Comparison of ENCODE assay signal across 14 cellular contexts in the genomic region with DNA sequence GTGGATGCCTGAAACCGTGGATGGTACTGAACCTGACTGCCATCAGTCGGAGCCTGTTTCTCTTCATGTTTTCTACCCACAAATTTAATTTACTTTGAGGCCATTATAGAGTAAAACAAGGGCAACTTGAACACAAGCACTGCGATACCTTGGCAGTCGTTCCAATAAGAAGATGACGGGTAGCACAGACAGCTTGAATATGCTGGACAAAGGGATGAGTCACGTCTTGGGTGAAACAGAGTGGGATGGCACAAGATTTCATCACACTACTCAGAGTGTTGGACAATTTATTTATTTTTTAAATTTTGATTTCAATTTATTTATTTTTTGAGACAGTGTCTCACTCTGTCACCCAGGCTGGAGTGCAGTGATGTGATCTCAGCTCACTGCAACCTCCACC. TPM values are rescaled to one million over a fixed set of nuclear protein-coding genes. Genes with fewer than 3 reads are reported as not detected.
DNase-seq lines count a peak whose midpoint lies in the region; ATAC-seq, FAIRE-seq and TF ChIP-seq lines count a peak whose summit lies in the region.
"Had no signal": no experiment of that assay in that cellular context is flagged by ENCODE, and none has a peak within 500 bp of the region (broad histone marks: within the 10 kb centered on the region; RNA-seq: fewer than 3 reads in every experiment).

No MANE protein-coding gene starts in this region.

- H3K4me3 Mint-ChIP-seq in endodermal cell: no peak overlapping the region
- H3K4me3 Mint-ChIP-seq: H9 had no signal

- no peaks in the 10 kb centered on the region for H3K9me3 ChIP-seq in endodermal cell (ENCODE audit: control insufficient read depth, low read length)
- H3K9me3 ChIP-seq: esophagus muscularis mucosa had no signal

- FAIRE-seq in RCC 7860 (lab: Jason Lieb, UNC): peak; percentile 57

- no peak overlapping the region for H3K27ac ChIP-seq in endodermal cell (ENCODE audit: low read depth, low read length)
- H3K27ac ChIP-seq: SK-N-MC had no signal

- H3K27me3 Mint-ChIP-seq in endodermal cell (ENCODE audit: insufficient read depth): no peaks in the 10 kb centered on the region

- H3K36me3 ChIP-seq in endodermal cell (ENCODE audit: control insufficient read depth, insufficient read depth, low read length): no peaks in the 10 kb centered on the region
- H3K36me3 ChIP-seq: esophagus muscularis mucosa had no signal

- H3K9ac ChIP-seq in endodermal cell (ENCODE audit: extremely low read depth, low read length, poor library complexity, severe bottlenecking): no peak overlapping the region

- peaks cover 36% of the 10 kb centered on the region for H3K4me1 Mint-ChIP-seq in endodermal cell

- H3K9me3 Mint-ChIP-seq in endodermal cell: no peaks in the 10 kb centered on the region
- H3K9me3 Mint-ChIP-seq: H9 had no signal

- DNase-seq in EH (ENCODE audit: low read depth) (peak; percentile 43), RCC 7860 (ENCODE audit: low spot score) (peak; percentile 60), choroid plexus epithelial cell (ENCODE audit: low read depth) (peak; percentile 55), non-pigmented ciliary epithelial cell (ENCODE audit: low read depth) (peak; percentile 45), endodermal cell (no peak), NCI-H2081 treated with DMSO at 0.1 percent for 48 hours (lab: John Stamatoyannopoulos, UW) (no peak), germinal center (ENCODE audit: low spot score) (no peak)
- DNase-seq: activated CD8-positive, alpha-beta memory T cell treated with anti-CD3 and anti-CD28 coated beads for 24 hours; H9; NK-92 treated with Interleukin-12 subunit alpha and Interleukin-12 subunit beta, amount 100 ng/mL, for 24 hours; stimulated activated CD4-positive, alpha-beta T cell treated with anti-CD3 and anti-CD28 coated beads, Interleukin-2, amount 100 ng/mL, for 48 hours had no signal

- TF ChIP-seq CTCF in choroid plexus epithelial cell (conservative IDR thresholded peaks at IDR 0.05; ENCODE audit: low read depth, low read length): no peak
- TF ChIP-seq CTCF in endodermal cell (conservative IDR thresholded peaks at IDR 0.05): no peak

- H3K27me3 ChIP-seq in endodermal cell (ENCODE audit: control insufficient read depth, insufficient read depth, low read length, poor library complexity, severe bottlenecking): no peaks in the 10 kb centered on the region
- H3K27me3 ChIP-seq: esophagus muscularis mucosa had no signal

- no peak for ATAC-seq in GM18868 (IDR thresholded peaks at IDR 0.05; ENCODE audit: unreplicated experiment)

- no peaks in the 10 kb centered on the region for H3K36me3 Mint-ChIP-seq in endodermal cell (ENCODE audit: low read depth)

- H3K4me3 ChIP-seq in choroid plexus epithelial cell (ENCODE audit: low read depth, low read length) (no peak overlapping the region), endodermal cell (ENCODE audit: low read length) (no peak overlapping the region)
- H3K4me3 ChIP-seq: esophagus muscularis mucosa, SK-N-MC had no signal

- 93 to 98% methylated on average over 6 of the region's 6 CpGs for whole genome bisulfite sequencing in endodermal cell (ENCODE audit: insufficient coverage in 1 of 2, insufficient read length in 1 of 2), 2 experiments

- H3K27ac Mint-ChIP-seq in endodermal cell: no peak overlapping the region
- H3K27ac Mint-ChIP-seq: H9 had no signal

- peaks cover 2% of the 10 kb centered on the region for H3K4me1 ChIP-seq in endodermal cell (ENCODE audit: control insufficient read depth, insufficient read depth, low read length)

RNA-seq across cellular contexts. Expression of a gene that starts 5.7 kb away (rescaled TPM):
- total RNA-seq in endodermal cell: 10 to 100 TPM; 12.0 to 14.5 TPM
- polyA plus RNA-seq in endodermal cell (2013, experiment 1 of 2): 19.3 TPM
- polyA plus RNA-seq in endodermal cell (2013, experiment 2 of 2): 18.9 TPM

RNA-seq across cellular contexts. Expression of a gene that starts 24.1 kb away (rescaled TPM):
- 1 to 10 TPM; 2.6 to 3.8 TPM for total RNA-seq in endodermal cell
- 0.28 TPM for polyA plus RNA-seq in endodermal cell (2013, experiment 1 of 2)
- polyA plus RNA-seq in endodermal cell (2013, experiment 2 of 2): 0.66 TPM

RNA-seq across cellular contexts. Expression of a gene that starts 30.3 kb away (rescaled TPM):
- total RNA-seq in endodermal cell: under 1 TPM; 0.20 to 0.33 TPM
- 0.57 TPM for polyA plus RNA-seq in endodermal cell (2013, experiment 1 of 2)
- polyA plus RNA-seq in endodermal cell (2013, experiment 2 of 2): not detected

RNA-seq across cellular contexts. Expression of a gene that starts 31.3 kb away (rescaled TPM):
- total RNA-seq in endodermal cell: 1 to 10 TPM in 1 of 2 donors, under 1 TPM in 1; 0.84 to 4.4 TPM
- 1.4 TPM for polyA plus RNA-seq in endodermal cell (2013, experiment 1 of 2)
- 1.3 TPM for polyA plus RNA-seq in endodermal cell (2013, experiment 2 of 2)
- total RNA-seq: H9 had no signal

Comparison
In these comparisons a context has a peak if more than half of its experiments do, and no peak if none do; other contexts are left out.
1. DNase-seq: peak in EH (single experiment), RCC 7860 (single experiment), choroid plexus epithelial cell (single experiment) and non-pigmented ciliary epithelial cell (single experiment); none in endodermal cell (single experiment), NCI-H2081 treated with DMSO at 0.1 percent for 48 hours (single experiment) and germinal center (single experiment).